ENCODE assay signal across 1 cellular context in the genomic region with DNA sequence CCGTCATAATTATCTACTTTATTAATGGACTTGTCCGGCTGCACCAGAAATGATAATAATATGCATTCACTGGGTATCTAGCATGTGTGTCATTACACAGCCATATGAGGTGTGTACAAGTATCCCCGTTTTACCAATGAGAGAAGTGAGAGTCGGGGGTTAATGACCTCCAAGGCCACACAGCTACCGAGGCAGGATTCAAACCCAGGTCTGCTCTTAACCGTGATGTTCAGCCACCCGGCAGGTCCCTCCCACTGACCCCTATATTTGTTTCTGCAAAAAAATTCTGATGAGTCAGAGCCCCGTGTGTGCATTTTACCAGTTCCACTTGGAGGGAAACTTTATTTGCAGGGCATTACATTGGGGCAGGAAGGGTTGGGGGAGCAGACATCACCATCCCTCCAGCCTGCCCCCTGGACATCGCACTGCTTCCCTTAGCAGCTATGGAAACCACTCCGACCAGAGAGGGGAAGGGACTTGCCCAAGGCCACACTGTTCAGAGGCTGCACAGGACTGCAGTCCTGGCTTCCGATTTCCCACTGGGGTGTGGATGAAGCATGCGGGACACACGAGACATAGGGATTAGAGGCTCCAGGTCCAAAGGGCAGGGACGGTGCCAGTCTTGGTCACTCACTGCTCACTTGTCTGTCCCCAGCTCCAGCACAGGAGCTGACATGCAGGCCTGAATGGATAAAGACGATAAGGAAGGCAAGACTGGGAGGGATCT.
TF ChIP-seq lines count a peak whose summit lies in the region.

No MANE protein-coding gene starts in this region.

TF ChIP-seq in HepG2, 621 proteins besides CTCF, POLR2A, EP300 and RAD21 (continued from another document and continues in another):
- TF ChIP-seq, protein P1, sequence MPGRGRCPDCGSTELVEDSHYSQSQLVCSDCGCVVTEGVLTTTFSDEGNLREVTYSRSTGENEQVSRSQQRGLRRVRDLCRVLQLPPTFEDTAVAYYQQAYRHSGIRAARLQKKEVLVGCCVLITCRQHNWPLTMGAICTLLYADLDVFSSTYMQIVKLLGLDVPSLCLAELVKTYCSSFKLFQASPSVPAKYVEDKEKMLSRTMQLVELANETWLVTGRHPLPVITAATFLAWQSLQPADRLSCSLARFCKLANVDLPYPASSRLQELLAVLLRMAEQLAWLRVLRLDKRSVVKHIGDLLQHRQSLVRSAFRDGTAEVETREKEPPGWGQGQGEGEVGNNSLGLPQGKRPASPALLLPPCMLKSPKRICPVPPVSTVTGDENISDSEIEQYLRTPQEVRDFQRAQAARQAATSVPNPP (CRISPR knock-in tag; IDR thresholded peaks at IDR 0.05), result no peak
- TF ChIP-seq MAFK (conservative IDR thresholded peaks at IDR 0.05 in 1 of 2, IDR thresholded peaks at IDR 0.05 in 1 of 2; ENCODE audit: low read length in 2 of 2) (peak; percentile 18 to 44; a peak in 2 of 4 replicates), SP4 (CRISPR knock-in tag; IDR thresholded peaks at IDR 0.05) (no peak), NR1H2 (CRISPR knock-in tag; IDR thresholded peaks at IDR 0.05; ENCODE audit: borderline replicate concordance, low read depth) (no peak), POLR2AphosphoS5 (IDR thresholded peaks at IDR 0.05; ENCODE audit: low read depth, low read length) (no peak), ZNF282 (IDR thresholded peaks at IDR 0.05; ENCODE audit: partially characterized antibody) (no peak), GABPB1 (CRISPR knock-in tag; IDR thresholded peaks at IDR 0.05) (0 out of 2 replicates have a peak, but pooled peaks have one; percentile 12), SRSF4 (IDR thresholded peaks at IDR 0.05; ENCODE audit: low read depth, low read length, poor library complexity, severe bottlenecking) (no peak), TEAD3 (CRISPR knock-in tag; optimal IDR thresholded peaks at IDR 0.05; ENCODE audit: borderline replicate concordance) (peak; percentile 73), KLF16 (CRISPR knock-in tag; IDR thresholded peaks at IDR 0.05) (no peak), ZNF564 (CRISPR knock-in tag; IDR thresholded peaks at IDR 0.05) (peak; percentile 27; the same call in 1 of the 2 replicates), GATA4 (IDR thresholded peaks at IDR 0.05; ENCODE audit: borderline replicate concordance, low read depth) (no peak), BCL6 (CRISPR knock-in tag; IDR thresholded peaks at IDR 0.05) (0 out of 2 replicates have a peak, but pooled peaks have one; percentile 9), PCBP1 (IDR thresholded peaks at IDR 0.05; ENCODE audit: borderline replicate concordance, low read depth, low read length) (no peak), CBFB (CRISPR knock-in tag; IDR thresholded peaks at IDR 0.05) (no peak), ZNF205 (CRISPR knock-in tag; IDR thresholded peaks at IDR 0.05) (peak; percentile 27; the same call in 1 of the 2 replicates), ZNF749 (CRISPR knock-in tag; IDR thresholded peaks at IDR 0.05; ENCODE audit: borderline replicate concordance) (no peak), ZNF530 (CRISPR knock-in tag; IDR thresholded peaks at IDR 0.05; ENCODE audit: low read depth) (no peak), ZNF549 (CRISPR knock-in tag; IDR thresholded peaks at IDR 0.05) (no peak), ZNF253 (CRISPR knock-in tag; IDR thresholded peaks at IDR 0.05; ENCODE audit: borderline replicate concordance) (no peak), STAT5B (CRISPR knock-in tag; IDR thresholded peaks at IDR 0.05) (0 out of 2 replicates have a peak, but pooled peaks have one; percentile 17)
- TF ChIP-seq, protein P2, sequence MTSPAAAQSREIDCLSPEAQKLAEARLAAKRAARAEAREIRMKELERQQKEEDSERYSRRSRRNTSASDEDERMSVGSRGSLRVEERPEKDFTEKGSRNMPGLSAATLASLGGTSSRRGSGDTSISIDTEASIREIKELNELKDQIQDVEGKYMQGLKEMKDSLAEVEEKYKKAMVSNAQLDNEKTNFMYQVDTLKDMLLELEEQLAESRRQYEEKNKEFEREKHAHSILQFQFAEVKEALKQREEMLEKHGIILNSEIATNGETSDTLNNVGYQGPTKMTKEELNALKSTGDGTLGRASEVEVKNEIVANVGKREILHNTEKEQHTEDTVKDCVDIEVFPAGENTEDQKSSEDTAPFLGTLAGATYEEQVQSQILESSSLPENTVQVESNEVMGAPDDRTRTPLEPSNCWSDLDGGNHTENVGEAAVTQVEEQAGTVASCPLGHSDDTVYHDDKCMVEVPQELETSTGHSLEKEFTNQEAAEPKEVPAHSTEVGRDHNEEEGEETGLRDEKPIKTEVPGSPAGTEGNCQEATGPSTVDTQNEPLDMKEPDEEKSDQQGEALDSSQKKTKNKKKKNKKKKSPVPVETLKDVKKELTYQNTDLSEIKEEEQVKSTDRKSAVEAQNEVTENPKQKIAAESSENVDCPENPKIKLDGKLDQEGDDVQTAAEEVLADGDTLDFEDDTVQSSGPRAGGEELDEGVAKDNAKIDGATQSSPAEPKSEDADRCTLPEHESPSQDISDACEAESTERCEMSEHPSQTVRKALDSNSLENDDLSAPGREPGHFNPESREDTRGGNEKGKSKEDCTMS (CRISPR knock-in tag; conservative IDR thresholded peaks at IDR 0.05), result no peak
- TF ChIP-seq, protein P3, sequence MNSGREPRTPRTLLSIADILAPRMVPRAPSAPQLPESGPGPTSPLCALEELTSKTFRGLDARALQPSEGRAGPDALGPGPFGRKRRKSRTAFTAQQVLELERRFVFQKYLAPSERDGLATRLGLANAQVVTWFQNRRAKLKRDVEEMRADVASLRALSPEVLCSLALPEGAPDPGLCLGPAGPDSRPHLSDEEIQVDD (CRISPR knock-in tag; IDR thresholded peaks at IDR 0.05; ENCODE audit: borderline replicate concordance), result no peak
- TF ChIP-seq, protein P4, sequence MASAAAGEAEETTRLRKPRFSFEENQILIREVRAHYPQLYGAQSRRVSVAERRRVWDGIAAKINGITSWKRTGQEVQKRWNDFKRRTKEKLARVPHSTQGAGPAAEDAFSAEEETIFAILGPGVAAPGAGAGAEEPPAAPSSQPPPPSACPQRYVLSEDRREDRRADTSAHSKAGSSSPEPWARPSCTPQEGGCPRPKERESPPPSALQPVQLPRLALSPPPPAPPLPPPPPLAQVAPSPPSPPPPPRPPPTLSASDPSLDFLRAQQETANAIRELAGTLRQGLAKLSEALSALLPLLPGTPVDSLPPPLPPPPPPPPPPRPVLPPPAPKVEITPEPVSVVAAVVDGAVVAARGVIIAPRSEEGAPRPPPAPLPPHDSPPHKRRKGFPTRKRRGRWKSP (CRISPR knock-in tag; IDR thresholded peaks at IDR 0.05), result 0 out of 2 replicates have a peak, but pooled peaks have one; percentile 32
- TF ChIP-seq, protein P5, sequence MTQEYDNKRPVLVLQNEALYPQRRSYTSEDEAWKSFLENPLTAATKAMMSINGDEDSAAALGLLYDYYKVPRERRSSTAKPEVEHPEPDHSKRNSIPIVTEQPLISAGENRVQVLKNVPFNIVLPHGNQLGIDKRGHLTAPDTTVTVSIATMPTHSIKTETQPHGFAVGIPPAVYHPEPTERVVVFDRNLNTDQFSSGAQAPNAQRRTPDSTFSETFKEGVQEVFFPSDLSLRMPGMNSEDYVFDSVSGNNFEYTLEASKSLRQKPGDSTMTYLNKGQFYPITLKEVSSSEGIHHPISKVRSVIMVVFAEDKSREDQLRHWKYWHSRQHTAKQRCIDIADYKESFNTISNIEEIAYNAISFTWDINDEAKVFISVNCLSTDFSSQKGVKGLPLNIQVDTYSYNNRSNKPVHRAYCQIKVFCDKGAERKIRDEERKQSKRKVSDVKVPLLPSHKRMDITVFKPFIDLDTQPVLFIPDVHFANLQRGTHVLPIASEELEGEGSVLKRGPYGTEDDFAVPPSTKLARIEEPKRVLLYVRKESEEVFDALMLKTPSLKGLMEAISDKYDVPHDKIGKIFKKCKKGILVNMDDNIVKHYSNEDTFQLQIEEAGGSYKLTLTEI (CRISPR knock-in tag; conservative IDR thresholded peaks at IDR 0.05), result no peak
- TF ChIP-seq, protein P6, sequence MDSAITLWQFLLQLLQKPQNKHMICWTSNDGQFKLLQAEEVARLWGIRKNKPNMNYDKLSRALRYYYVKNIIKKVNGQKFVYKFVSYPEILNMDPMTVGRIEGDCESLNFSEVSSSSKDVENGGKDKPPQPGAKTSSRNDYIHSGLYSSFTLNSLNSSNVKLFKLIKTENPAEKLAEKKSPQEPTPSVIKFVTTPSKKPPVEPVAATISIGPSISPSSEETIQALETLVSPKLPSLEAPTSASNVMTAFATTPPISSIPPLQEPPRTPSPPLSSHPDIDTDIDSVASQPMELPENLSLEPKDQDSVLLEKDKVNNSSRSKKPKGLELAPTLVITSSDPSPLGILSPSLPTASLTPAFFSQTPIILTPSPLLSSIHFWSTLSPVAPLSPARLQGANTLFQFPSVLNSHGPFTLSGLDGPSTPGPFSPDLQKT (CRISPR knock-in tag; IDR thresholded peaks at IDR 0.05; ENCODE audit: borderline replicate concordance), result no peak
- TF ChIP-seq, protein P7, sequence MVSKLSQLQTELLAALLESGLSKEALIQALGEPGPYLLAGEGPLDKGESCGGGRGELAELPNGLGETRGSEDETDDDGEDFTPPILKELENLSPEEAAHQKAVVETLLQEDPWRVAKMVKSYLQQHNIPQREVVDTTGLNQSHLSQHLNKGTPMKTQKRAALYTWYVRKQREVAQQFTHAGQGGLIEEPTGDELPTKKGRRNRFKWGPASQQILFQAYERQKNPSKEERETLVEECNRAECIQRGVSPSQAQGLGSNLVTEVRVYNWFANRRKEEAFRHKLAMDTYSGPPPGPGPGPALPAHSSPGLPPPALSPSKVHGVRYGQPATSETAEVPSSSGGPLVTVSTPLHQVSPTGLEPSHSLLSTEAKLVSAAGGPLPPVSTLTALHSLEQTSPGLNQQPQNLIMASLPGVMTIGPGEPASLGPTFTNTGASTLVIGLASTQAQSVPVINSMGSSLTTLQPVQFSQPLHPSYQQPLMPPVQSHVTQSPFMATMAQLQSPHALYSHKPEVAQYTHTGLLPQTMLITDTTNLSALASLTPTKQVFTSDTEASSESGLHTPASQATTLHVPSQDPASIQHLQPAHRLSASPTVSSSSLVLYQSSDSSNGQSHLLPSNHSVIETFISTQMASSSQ (IDR thresholded peaks at IDR 0.05; ENCODE audit: low read depth), result no peak
- TF ChIP-seq, protein P7 (CRISPR knock-in tag; IDR thresholded peaks at IDR 0.05; ENCODE audit: borderline replicate concordance), result 0 out of 2 replicates have a peak, but pooled peaks have one; percentile 43
- TF ChIP-seq, protein P8, sequence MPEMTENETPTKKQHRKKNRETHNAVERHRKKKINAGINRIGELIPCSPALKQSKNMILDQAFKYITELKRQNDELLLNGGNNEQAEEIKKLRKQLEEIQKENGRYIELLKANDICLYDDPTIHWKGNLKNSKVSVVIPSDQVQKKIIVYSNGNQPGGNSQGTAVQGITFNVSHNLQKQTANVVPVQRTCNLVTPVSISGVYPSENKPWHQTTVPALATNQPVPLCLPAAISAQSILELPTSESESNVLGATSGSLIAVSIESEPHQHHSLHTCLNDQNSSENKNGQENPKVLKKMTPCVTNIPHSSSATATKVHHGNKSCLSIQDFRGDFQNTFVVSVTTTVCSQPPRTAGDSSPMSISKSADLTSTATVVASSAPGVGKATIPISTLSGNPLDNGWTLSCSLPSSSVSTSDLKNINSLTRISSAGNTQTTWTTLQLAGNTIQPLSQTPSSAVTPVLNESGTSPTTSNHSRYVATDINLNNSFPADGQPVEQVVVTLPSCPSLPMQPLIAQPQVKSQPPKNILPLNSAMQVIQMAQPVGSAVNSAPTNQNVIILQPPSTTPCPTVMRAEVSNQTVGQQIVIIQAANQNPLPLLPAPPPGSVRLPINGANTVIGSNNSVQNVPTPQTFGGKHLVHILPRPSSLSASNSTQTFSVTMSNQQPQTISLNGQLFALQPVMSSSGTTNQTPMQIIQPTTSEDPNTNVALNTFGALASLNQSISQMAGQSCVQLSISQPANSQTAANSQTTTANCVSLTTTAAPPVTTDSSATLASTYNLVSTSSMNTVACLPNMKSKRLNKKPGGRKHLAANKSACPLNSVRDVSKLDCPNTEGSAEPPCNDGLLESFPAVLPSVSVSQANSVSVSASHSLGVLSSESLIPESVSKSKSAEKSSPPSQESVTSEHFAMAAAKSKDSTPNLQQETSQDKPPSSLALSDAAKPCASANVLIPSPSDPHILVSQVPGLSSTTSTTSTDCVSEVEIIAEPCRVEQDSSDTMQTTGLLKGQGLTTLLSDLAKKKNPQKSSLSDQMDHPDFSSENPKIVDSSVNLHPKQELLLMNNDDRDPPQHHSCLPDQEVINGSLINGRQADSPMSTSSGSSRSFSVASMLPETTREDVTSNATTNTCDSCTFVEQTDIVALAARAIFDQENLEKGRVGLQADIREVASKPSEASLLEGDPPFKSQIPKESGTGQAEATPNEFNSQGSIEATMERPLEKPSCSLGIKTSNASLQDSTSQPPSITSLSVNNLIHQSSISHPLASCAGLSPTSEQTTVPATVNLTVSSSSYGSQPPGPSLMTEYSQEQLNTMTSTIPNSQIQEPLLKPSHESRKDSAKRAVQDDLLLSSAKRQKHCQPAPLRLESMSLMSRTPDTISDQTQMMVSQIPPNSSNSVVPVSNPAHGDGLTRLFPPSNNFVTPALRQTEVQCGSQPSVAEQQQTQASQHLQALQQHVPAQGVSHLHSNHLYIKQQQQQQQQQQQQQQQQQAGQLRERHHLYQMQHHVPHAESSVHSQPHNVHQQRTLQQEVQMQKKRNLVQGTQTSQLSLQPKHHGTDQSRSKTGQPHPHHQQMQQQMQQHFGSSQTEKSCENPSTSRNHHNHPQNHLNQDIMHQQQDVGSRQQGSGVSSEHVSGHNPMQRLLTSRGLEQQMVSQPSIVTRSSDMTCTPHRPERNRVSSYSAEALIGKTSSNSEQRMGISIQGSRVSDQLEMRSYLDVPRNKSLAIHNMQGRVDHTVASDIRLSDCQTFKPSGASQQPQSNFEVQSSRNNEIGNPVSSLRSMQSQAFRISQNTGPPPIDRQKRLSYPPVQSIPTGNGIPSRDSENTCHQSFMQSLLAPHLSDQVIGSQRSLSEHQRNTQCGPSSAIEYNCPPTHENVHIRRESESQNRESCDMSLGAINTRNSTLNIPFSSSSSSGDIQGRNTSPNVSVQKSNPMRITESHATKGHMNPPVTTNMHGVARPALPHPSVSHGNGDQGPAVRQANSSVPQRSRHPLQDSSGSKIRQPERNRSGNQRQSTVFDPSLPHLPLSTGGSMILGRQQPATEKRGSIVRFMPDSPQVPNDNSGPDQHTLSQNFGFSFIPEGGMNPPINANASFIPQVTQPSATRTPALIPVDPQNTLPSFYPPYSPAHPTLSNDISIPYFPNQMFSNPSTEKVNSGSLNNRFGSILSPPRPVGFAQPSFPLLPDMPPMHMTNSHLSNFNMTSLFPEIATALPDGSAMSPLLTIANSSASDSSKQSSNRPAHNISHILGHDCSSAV (CRISPR knock-in tag; IDR thresholded peaks at IDR 0.05; ENCODE audit: borderline replicate concordance), result no peak
- TF ChIP-seq, protein P9, sequence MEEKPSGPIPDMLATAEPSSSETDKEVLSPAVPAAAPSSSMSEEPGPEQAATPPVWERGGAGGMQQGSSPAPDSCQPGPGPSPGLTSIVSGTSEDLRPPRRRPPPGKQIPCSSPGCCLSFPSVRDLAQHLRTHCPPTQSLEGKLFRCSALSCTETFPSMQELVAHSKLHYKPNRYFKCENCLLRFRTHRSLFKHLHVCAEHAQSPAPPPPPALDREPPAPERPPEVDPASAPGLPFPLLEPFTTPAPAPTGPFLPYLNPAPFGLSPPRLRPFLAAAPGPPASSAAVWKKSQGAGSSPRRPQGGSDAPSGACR (CRISPR knock-in tag; IDR thresholded peaks at IDR 0.05), result 0 out of 2 replicates have a peak, but pooled peaks have one; percentile 57
